ENCODE assay signal across 12 cellular contexts in genomic region chr3:133944641-133945441, GRCh38. TPM values are rescaled to one million over a fixed set of nuclear protein-coding genes. Genes with fewer than 3 reads are reported as not detected.
DNase-seq lines count a peak whose midpoint lies in the region; ATAC-seq and TF ChIP-seq lines count a peak whose summit lies in the region.
"Had no signal": no experiment of that assay in that cellular context is flagged by ENCODE, and none has a peak within 500 bp of the region (broad histone marks: within the 10 kb centered on the region; RNA-seq: fewer than 3 reads in every experiment).

No MANE protein-coding gene starts in this region.

- no peaks in the 10 kb centered on the region for H3K27me3 ChIP-seq in dorsolateral prefrontal cortex

- no peaks in the 10 kb centered on the region for H3K9me3 Mint-ChIP-seq in activated CD4-positive, alpha-beta T cell treated with anti-CD3 and anti-CD28 coated beads, Interleukin-2, amount 10 ng/mL, durations not matched to agents 7 days and 5 days
- H3K9me3 Mint-ChIP-seq: activated CD8-positive, alpha-beta T cell treated with anti-CD3 and anti-CD28 coated beads for 36 hours had no signal

- peak; percentile 90 for DNase-seq in NCI-H226
- DNase-seq in dorsolateral prefrontal cortex, result peak in 3 of 10 donors; percentile 27 to 35 (median 29)
- peak; percentile 46 for DNase-seq in myocyte (ENCODE audit: low read depth)
- DNase-seq in activated CD4-positive, alpha-beta T cell treated with anti-CD3 and anti-CD28 coated beads, Interleukin-2, amount 10 ng/mL, durations not matched to agents 7 days and 5 days, result no peak
- DNase-seq in ecto neural progenitor cell (ENCODE audit: low spot score), result no peak
- DNase-seq: activated CD8-positive, alpha-beta T cell treated with anti-CD3 and anti-CD28 coated beads for 36 hours; hippocampal formation; NCI-H146; stimulated activated CD4-positive, alpha-beta T cell treated with anti-CD3 and anti-CD28 coated beads, Interleukin-4, amount 100 ng/mL, for 1 hour had no signal

- H3K4me3 ChIP-seq in dorsolateral prefrontal cortex, result no peak overlapping the region

- POLR2A ChIA-PET in activated CD4-positive, alpha-beta T cell treated with anti-CD3 and anti-CD28 coated beads, Interleukin-2, amount 10 ng/mL, durations not matched to agents 7 days and 5 days (lab: Charles Lee), result no interaction called here

- no peak overlapping the region for H3K27ac Mint-ChIP-seq in activated CD4-positive, alpha-beta T cell treated with anti-CD3 and anti-CD28 coated beads, Interleukin-2, amount 10 ng/mL, durations not matched to agents 7 days and 5 days
- H3K27ac Mint-ChIP-seq: activated CD8-positive, alpha-beta T cell treated with anti-CD3 and anti-CD28 coated beads for 36 hours had no signal

- CTCF ChIA-PET in activated CD4-positive, alpha-beta T cell treated with anti-CD3 and anti-CD28 coated beads, Interleukin-2, amount 10 ng/mL, durations not matched to agents 7 days and 5 days (lab: Charles Lee), result interaction anchor here (0.7 kb wide), 1 partner anchor 102 kb away, joined by 3 read pairs; no protein-coding TSS in a partner anchor

- ATAC-seq in GM18870 (IDR thresholded peaks at IDR 0.05; ENCODE audit: unreplicated experiment), result no peak
- no peak for ATAC-seq in GM19324 (IDR thresholded peaks at IDR 0.05; ENCODE audit: low FRiP score, unreplicated experiment)
- ATAC-seq: activated CD8-positive, alpha-beta T cell treated with anti-CD3 and anti-CD28 coated beads for 36 hours had no signal

- H3K27ac ChIP-seq in C4-2B, result peak overlapping the region; percentile 87
- H3K27ac ChIP-seq in dorsolateral prefrontal cortex, result peak overlapping the region in 31 of 59 donors; percentile 4 to 67 (median 42)

- intact Hi-C loops in dorsolateral prefrontal cortex (cut with DNase I), result no loop called here

- H3K27me3 Mint-ChIP-seq in activated CD4-positive, alpha-beta T cell treated with anti-CD3 and anti-CD28 coated beads, Interleukin-2, amount 10 ng/mL, durations not matched to agents 7 days and 5 days, result peaks cover 4% of the 10 kb centered on the region

- no peaks in the 10 kb centered on the region for H3K36me3 Mint-ChIP-seq in activated CD4-positive, alpha-beta T cell treated with anti-CD3 and anti-CD28 coated beads, Interleukin-2, amount 10 ng/mL, durations not matched to agents 7 days and 5 days (ENCODE audit: low read depth)

- peaks cover 22% of the 10 kb centered on the region for H3K4me1 Mint-ChIP-seq in activated CD4-positive, alpha-beta T cell treated with anti-CD3 and anti-CD28 coated beads, Interleukin-2, amount 10 ng/mL, durations not matched to agents 7 days and 5 days

- H3K4me3 Mint-ChIP-seq in activated CD4-positive, alpha-beta T cell treated with anti-CD3 and anti-CD28 coated beads, Interleukin-2, amount 10 ng/mL, durations not matched to agents 7 days and 5 days, result no peak overlapping the region
- H3K4me3 Mint-ChIP-seq: activated CD8-positive, alpha-beta T cell treated with anti-CD3 and anti-CD28 coated beads for 36 hours had no signal

- TF ChIP-seq CTCF in C4-2B (conservative IDR thresholded peaks at IDR 0.05) (no peak), dorsolateral prefrontal cortex (IDR thresholded peaks at IDR 0.05 in 54 of 56, conservative IDR thresholded peaks at IDR 0.05 in 2 of 56; ENCODE audit: low read depth in 1 of 56, partially characterized antibody in 56 of 56) (no peak)

RNA-seq across cellular contexts. Expression of gene RAB6B, which starts 49.2 kb away (rescaled TPM):
- total RNA-seq in dorsolateral prefrontal cortex (100 to 1,000 TPM; 119 to 563 (median 431) TPM), myocyte (0.37 and 1.1 TPM in 2 replicates)
- 9.3 TPM for polyA plus RNA-seq in myocyte (2012)
- not detected for total RNA-seq in activated CD4-positive, alpha-beta T cell treated with anti-CD3 and anti-CD28 coated beads, Interleukin-2, amount 10 ng/mL, durations not matched to agents 7 days and 5 days

Comparison
In these comparisons a context has a peak if more than half of its experiments do, and no peak if none do; other contexts are left out.
1. DNase-seq: peak in NCI-H226 (single experiment) and myocyte (single experiment); none in activated CD4-positive, alpha-beta T cell treated with anti-CD3 and anti-CD28 coated beads, Interleukin-2, amount 10 ng/mL, durations not matched to agents 7 days and 5 days (single experiment) and ecto neural progenitor cell (single experiment).
2. RNA of gene RAB6B, which starts 49.2 kb away (total RNA-seq): 119 to 563 TPM in dorsolateral prefrontal cortex; 0.37 to 1.1 TPM in myocyte and not detected in activated CD4-positive, alpha-beta T cell treated with anti-CD3 and anti-CD28 coated beads, Interleukin-2, amount 10 ng/mL, durations not matched to agents 7 days and 5 days; every median in the first group is over 10 times any median in the second.